In the genomic region with DNA sequence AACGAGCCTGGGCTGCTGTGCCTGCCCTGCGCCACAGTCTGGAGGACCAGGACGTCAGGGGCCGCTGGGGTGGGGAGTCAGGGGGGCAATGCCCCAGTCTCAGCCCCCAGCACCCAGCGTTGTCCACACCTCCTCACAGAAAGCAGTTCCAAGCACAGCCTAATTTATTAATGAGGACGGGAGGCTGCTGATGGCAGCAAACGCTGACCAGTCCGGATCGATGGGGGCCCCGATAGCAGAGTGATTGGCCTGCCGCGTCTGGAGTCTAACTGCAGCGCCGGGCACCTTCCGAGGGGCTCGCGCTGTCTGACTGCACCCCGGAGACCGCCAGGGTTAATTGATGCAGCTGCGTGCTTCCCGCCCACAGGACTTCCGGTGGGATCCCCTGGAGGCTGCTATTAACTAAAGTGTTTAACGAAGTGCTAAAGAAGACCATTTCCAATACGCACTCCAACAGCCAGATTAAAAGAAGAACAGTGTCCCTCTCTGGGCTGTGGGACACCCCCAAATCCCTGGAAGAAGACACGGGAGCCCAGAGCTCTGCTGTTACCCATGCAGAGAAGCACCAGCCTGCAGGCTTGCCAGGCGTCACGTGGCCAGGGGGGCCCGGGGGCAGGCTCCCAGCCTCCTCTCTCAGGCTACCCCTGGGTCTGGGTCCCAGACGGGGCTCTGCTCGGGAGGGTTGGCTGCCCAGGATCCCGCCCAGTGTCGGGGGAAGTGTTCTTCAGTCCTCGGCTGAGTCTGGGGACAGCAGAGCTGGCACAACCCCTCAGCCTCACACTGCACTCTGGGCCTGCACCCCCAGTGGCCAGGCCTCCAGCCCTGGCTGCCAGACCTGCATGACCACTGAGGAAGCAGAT, we compare ENCODE assay signal across 25 cellular contexts.
"Had no signal": no experiment of that assay in that cellular context is flagged by ENCODE, and none has a peak within 500 bp of the region (broad histone marks: within the 10 kb centered on the region; RNA-seq: fewer than 3 reads in every experiment).

No MANE protein-coding gene starts in this region.

- H3K4me3 Mint-ChIP-seq: activated CD4-positive, alpha-beta T cell treated with anti-CD3 and anti-CD28 coated beads for 36 hours; activated T-cell treated with anti-CD3 and anti-CD28 coated beads, Interleukin-2, amount 50 U/mL, for 24 hours; activated T-helper 17 cell treated with anti-CD3 and anti-CD28 coated beads, Interleukin-2, amount 50 U/mL, for 72 hours; brain; dendritic cell treated with granulocyte-macrophage colony-stimulating factor and Interleukin-4, amounts not matched to agents 40 ng/mL and 50 ng/mL, for 4 days; naive thymus-derived CD4-positive, alpha-beta T cell; WTC11 had no signal

- H3K9me3 Mint-ChIP-seq: activated T-helper 17 cell treated with anti-CD3 and anti-CD28 coated beads, Interleukin-2, amount 50 U/mL, for 72 hours had no signal

- DNase-seq: activated CD4-positive, alpha-beta T cell treated with anti-CD3 and anti-CD28 coated beads for 36 hours; activated CD4-positive, alpha-beta T cell treated with anti-CD3 and anti-CD28 coated beads, Interleukin-2, amount 50 U/mL, for 4 hours; activated CD8-positive, alpha-beta memory T cell treated with anti-CD3 and anti-CD28 coated beads for 24 hours; activated CD8-positive, alpha-beta memory T cell treated with anti-CD3 and anti-CD28 coated beads, Interleukin-2, amount 50 U/mL, for 4 hours; activated T-cell treated with anti-CD3 and anti-CD28 coated beads, Interleukin-2, amount 50 U/mL, for 24 hours; aorta; effector CD8-positive, alpha-beta T cell; erythroblast; foreskin fibroblast; kidney; lower lobe of right lung; ovary; spleen; stimulated activated CD4-positive, alpha-beta T cell treated with anti-CD3 and anti-CD28 coated beads, Interleukin-4, amount 100 ng/mL, for 1 hour; stimulated activated naive CD4-positive, alpha-beta T cell; T1000; testis; trophoblast cell had no signal

- H3K4me1 Mint-ChIP-seq: activated CD4-positive, alpha-beta T cell treated with anti-CD3 and anti-CD28 coated beads for 36 hours; activated T-helper 17 cell treated with anti-CD3 and anti-CD28 coated beads, Interleukin-2, amount 50 U/mL, for 72 hours; naive thymus-derived CD4-positive, alpha-beta T cell; WTC11 had no signal

- H3K27ac Mint-ChIP-seq: activated CD4-positive, alpha-beta T cell treated with anti-CD3 and anti-CD28 coated beads for 36 hours; activated naive CD4-positive, alpha-beta T cell treated with anti-CD3 and anti-CD28 coated beads, Interleukin-2, amount 50 U/mL, for 72 hours; activated T-cell treated with anti-CD3 and anti-CD28 coated beads, Interleukin-2, amount 50 U/mL, for 24 hours; activated T-helper 17 cell treated with anti-CD3 and anti-CD28 coated beads, Interleukin-2, amount 50 U/mL, for 72 hours; dendritic cell treated with granulocyte-macrophage colony-stimulating factor and Interleukin-4, amounts not matched to agents 40 ng/mL and 50 ng/mL, for 4 days; naive thymus-derived CD4-positive, alpha-beta T cell; WTC11 had no signal

- ATAC-seq: activated CD4-positive, alpha-beta T cell treated with anti-CD3 and anti-CD28 coated beads for 36 hours; activated naive CD4-positive, alpha-beta T cell treated with anti-CD3 and anti-CD28 coated beads, Interleukin-2, amount 50 U/mL, for 72 hours; activated T-helper 17 cell treated with anti-CD3 and anti-CD28 coated beads, Interleukin-2, amount 50 U/mL, for 72 hours; left lobe of liver; naive thymus-derived CD4-positive, alpha-beta T cell; WTC11 had no signal

- H3K36me3 Mint-ChIP-seq: brain, WTC11 had no signal
